9 cellular contexts compared by ENCODE assay signal in the genomic region with DNA sequence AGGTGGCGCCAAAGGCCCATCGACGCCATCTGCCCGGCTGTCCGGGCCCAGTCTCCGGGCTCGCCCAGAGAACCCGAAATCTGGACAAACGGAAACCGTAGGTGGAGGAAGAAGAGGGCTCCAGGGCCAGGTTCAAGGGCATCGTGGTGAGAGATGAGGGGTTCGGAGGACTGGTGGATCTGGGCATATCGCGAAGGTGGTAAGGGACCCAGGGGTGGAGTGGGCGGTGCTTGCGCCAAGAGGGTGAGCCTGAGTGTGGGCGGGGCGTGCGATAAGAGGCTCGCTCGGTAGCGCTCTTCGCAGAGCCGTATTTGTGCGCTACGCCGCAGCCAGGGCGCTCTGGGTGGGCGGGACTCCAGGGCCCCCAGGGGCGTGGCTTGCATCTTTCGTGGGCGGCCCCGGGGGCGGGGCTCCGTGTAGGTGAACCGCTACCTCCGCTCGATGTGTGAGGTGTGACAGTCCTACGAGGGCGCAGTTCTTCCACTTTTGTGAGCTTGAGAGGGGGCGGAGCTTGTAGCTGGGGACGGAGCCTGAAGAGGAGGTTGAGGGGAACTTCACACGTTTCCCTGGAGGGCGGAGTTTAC. TPM values are rescaled to one million over a fixed set of nuclear protein-coding genes. Genes with fewer than 3 reads are reported as not detected.
DNase-seq lines count a peak whose midpoint lies in the region; ATAC-seq lines count a peak whose summit lies in the region.
"Had no signal": no experiment of that assay in that cellular context is flagged by ENCODE, and none has a peak within 500 bp of the region (broad histone marks: within the 10 kb centered on the region; RNA-seq: fewer than 3 reads in every experiment).

No MANE protein-coding gene starts in this region.

- ATAC-seq in GM19043 (IDR thresholded peaks at IDR 0.05; ENCODE audit: low read depth, unreplicated experiment) (peak; percentile 65), HG03354 (IDR thresholded peaks at IDR 0.05; ENCODE audit: poor library complexity, severe bottlenecking, unreplicated experiment) (peak; percentile 76)

- peak; percentile 90 for DNase-seq in AG20443 (ENCODE audit: low spot score)
- DNase-seq in NCI-H345 treated with DMSO at 0.1 percent for 48 hours (lab: John Stamatoyannopoulos, UW; ENCODE audit: unreplicated experiment), result peak; percentile 94
- DNase-seq in activated CD4-positive, CD25-positive, alpha-beta regulatory T cell treated with anti-CD3 and anti-CD28 coated beads, Interleukin-2, amount 50 U/mL, for 72 hours, result peak; percentile 91
- DNase-seq in cerebellum (ENCODE audit: low spot score), result peak; percentile 90
- peak; percentile 92 for DNase-seq in kidney tubule cell (ENCODE audit: low spot score)
- DNase-seq in stimulated activated CD4-positive, alpha-beta T cell treated with anti-CD3 and anti-CD28 coated beads, Interleukin-15, amount 100 ng/mL, for 48 hours (ENCODE audit: low read depth in 2 of 2), result peak; percentile 93 to 95

RNA-seq across cellular contexts. Expression of a gene that starts 4.8 kb away (rescaled TPM):
- 5.2 TPM for total RNA-seq in cerebellum

RNA-seq across cellular contexts. Expression of a gene that starts 20.4 kb away (rescaled TPM):
- total RNA-seq in cerebellum, result 6.4 TPM
- total RNA-seq: T-helper 2 cell treated with Interferon-gamma antibody and Interleukin-4, amounts not matched to agents 100 ng/mL and 5 ng/mL, for 36 hours had no signal

RNA-seq across cellular contexts. Expression of a gene that starts 23.1 kb away (rescaled TPM):
- total RNA-seq in cerebellum, result 28.1 TPM

RNA-seq across cellular contexts. Expression of a gene that starts 24.2 kb away (rescaled TPM):
- 0.64 TPM for total RNA-seq in cerebellum

RNA-seq across cellular contexts. Expression of a gene that starts 32.8 kb away (rescaled TPM):
- total RNA-seq in cerebellum, result 10.3 TPM

Comparison
In these comparisons a context has a peak if more than half of its experiments do, and no peak if none do; other contexts are left out.
1. Peak in every context shown above with its lines: DNase-seq and ATAC-seq.